In the genomic region with DNA sequence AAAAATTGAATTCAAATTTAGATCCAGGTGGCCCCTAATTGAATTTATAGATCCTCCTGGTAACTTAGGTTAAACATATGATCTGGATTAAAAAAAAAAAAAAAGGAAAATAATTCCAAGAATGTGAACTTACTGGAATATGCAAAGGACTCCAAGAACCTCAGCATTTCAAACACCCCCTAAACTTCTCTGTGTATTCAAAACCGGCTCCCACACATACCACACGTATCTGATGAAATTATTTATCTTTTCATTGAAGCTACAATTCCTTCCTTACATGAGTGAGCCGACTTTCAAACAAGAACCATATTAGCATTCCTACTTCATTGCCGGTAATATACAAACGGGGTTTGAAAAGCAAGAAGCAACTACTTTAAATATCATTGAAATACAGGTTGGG, we compare ENCODE assay signal across 20 cellular contexts.
A peak's percentile ranks its signal among the peaks of the same experiment; 100 is the strongest.
DNase-seq lines count a peak whose midpoint lies in the region; ATAC-seq and TF ChIP-seq lines count a peak whose summit lies in the region.
"Had no signal": no experiment of that assay in that cellular context is flagged by ENCODE, and none has a peak within 500 bp of the region (broad histone marks: within the 10 kb centered on the region; RNA-seq: fewer than 3 reads in every experiment).

No MANE protein-coding gene starts in this region.

- H3K4me3 ChIP-seq in choroid plexus epithelial cell (ENCODE audit: low read depth, low read length) (no peak overlapping the region), smooth muscle cell (no peak overlapping the region)
- no peak overlapping the region for H3K4me3 ChIP-seq in naive thymus-derived CD4-positive, alpha-beta T cell (ENCODE audit: low read length)
- H3K4me3 ChIP-seq: BLaER1, colonic mucosa, K562, psoas muscle, upper lobe of left lung had no signal

- peak overlapping the region; percentile 82 for H3K27ac Mint-ChIP-seq in HFFc6
- no peak overlapping the region for H3K27ac Mint-ChIP-seq in naive thymus-derived CD4-positive, alpha-beta T cell
- H3K27ac Mint-ChIP-seq: activated naive CD4-positive, alpha-beta T cell treated with anti-CD3 and anti-CD28 coated beads, Interleukin-2, amount 50 U/mL, for 24 hours; brain had no signal

- no peak overlapping the region for H3K9ac ChIP-seq in smooth muscle cell (ENCODE audit: low read depth)
- H3K9ac ChIP-seq: BLaER1 had no signal

- no peaks in the 10 kb centered on the region for H3K9me3 Mint-ChIP-seq in HFFc6
- peaks cover 0 to 5% (median 0%) of the 10 kb centered on the region in 11 donors for H3K9me3 Mint-ChIP-seq in naive thymus-derived CD4-positive, alpha-beta T cell
- H3K9me3 Mint-ChIP-seq: brain had no signal

- TF ChIP-seq CTCF in HFFc6 (IDR thresholded peaks at IDR 0.05): no peak
- no peak for TF ChIP-seq CTCF in choroid plexus epithelial cell (conservative IDR thresholded peaks at IDR 0.05; ENCODE audit: low read depth, low read length)
- TF ChIP-seq CTCF in smooth muscle cell (IDR thresholded peaks at IDR 0.05; ENCODE audit: borderline replicate concordance, insufficient read depth, poor library complexity, severe bottlenecking): no peak

- H3K27me3 Mint-ChIP-seq in HFFc6 (ENCODE audit: insufficient read depth): no peaks in the 10 kb centered on the region
- H3K27me3 Mint-ChIP-seq in naive thymus-derived CD4-positive, alpha-beta T cell: peaks cover 0 to 17% (median 12%) of the 10 kb centered on the region in 5 donors

- no peaks in the 10 kb centered on the region for H4K20me1 ChIP-seq in smooth muscle cell (ENCODE audit: low read depth)
- H4K20me1 ChIP-seq: BLaER1 had no signal

- H3K36me3 ChIP-seq in smooth muscle cell (ENCODE audit: low read depth): no peaks in the 10 kb centered on the region
- H3K36me3 ChIP-seq in naive thymus-derived CD4-positive, alpha-beta T cell (ENCODE audit: control insufficient read depth in 2 of 3, insufficient read depth in 3 of 3, low read length in 3 of 3): no peaks in the 10 kb centered on the region
- H3K36me3 ChIP-seq: BLaER1, colonic mucosa, upper lobe of left lung had no signal

- no peaks in the 10 kb centered on the region for H3F3A ChIP-seq in smooth muscle cell (ENCODE audit: low read depth)

- intact Hi-C loops in naive thymus-derived CD4-positive, alpha-beta T cell (cut with micrococcal nuclease): no loop called here

- H3K4me2 ChIP-seq in smooth muscle cell: peak overlapping the region; percentile 13
- H3K4me2 ChIP-seq: BLaER1 had no signal

- no peak overlapping the region for H2AFZ ChIP-seq in smooth muscle cell (ENCODE audit: low read depth)

- DNase-seq in HFFc6: peak; percentile 18
- peak; percentile 47 for DNase-seq in choroid plexus epithelial cell (ENCODE audit: low read depth)
- peak; percentile 66 for DNase-seq in kidney glomerular epithelial cell (lab: John Stamatoyannopoulos, UW)
- DNase-seq in smooth muscle cell (lab: John Stamatoyannopoulos, UW; ENCODE audit: unreplicated experiment): no peak
- DNase-seq in AG08396 (ENCODE audit: low spot score): no peak
- DNase-seq in naive thymus-derived CD4-positive, alpha-beta T cell: no peak
- no peak for DNase-seq in activated CD4-positive, alpha-beta T cell treated with anti-CD3 and anti-CD28 coated beads for 1 hour
- DNase-seq: activated CD4-positive, alpha-beta T cell treated with anti-CD3 and anti-CD28 coated beads for 48 hours; colonic mucosa; left cardiac atrium; NCI-H146; NCI-H2171; NCI-H69; psoas muscle; SHP77; upper lobe of left lung had no signal

- no peaks in the 10 kb centered on the region for H3K27me3 ChIP-seq in smooth muscle cell (ENCODE audit: low read depth)
- no peaks in the 10 kb centered on the region for H3K27me3 ChIP-seq in naive thymus-derived CD4-positive, alpha-beta T cell (ENCODE audit: control insufficient read depth in 2 of 2, insufficient read depth in 2 of 2, low read length in 2 of 2)
- H3K27me3 ChIP-seq: BLaER1, colonic mucosa, upper lobe of left lung had no signal

- peak overlapping the region; percentile 77 for H3K4me3 Mint-ChIP-seq in HFFc6
- H3K4me3 Mint-ChIP-seq in naive thymus-derived CD4-positive, alpha-beta T cell: no peak overlapping the region
- H3K4me3 Mint-ChIP-seq: activated naive CD4-positive, alpha-beta T cell treated with anti-CD3 and anti-CD28 coated beads, Interleukin-2, amount 50 U/mL, for 24 hours; brain had no signal

- no peaks in the 10 kb centered on the region for H3K4me1 ChIP-seq in smooth muscle cell (ENCODE audit: low read depth)
- H3K4me1 ChIP-seq in naive thymus-derived CD4-positive, alpha-beta T cell (ENCODE audit: control insufficient read depth in 2 of 2, insufficient read depth in 2 of 2, low read length in 2 of 2): no peaks in the 10 kb centered on the region
- H3K4me1 ChIP-seq: BLaER1, colonic mucosa, psoas muscle, upper lobe of left lung had no signal

- H3K36me3 Mint-ChIP-seq in HFFc6 (ENCODE audit: low read depth): peaks cover 5% of the 10 kb centered on the region; the same call in 1 of the 2 replicates
- H3K36me3 Mint-ChIP-seq in naive thymus-derived CD4-positive, alpha-beta T cell: no peaks in the 10 kb centered on the region
- H3K36me3 Mint-ChIP-seq: activated naive CD4-positive, alpha-beta T cell treated with anti-CD3 and anti-CD28 coated beads, Interleukin-2, amount 50 U/mL, for 24 hours; brain had no signal

- 84% methylated on average over 5 of the region's 5 CpGs for WGBS in smooth muscle cell (ENCODE audit: low lambda C conversion rate)

- H3K27ac ChIP-seq in smooth muscle cell (ENCODE audit: low read depth): peak overlapping the region; percentile 34
- H3K27ac ChIP-seq in naive thymus-derived CD4-positive, alpha-beta T cell (ENCODE audit: low read depth, low read length): no peak overlapping the region
- H3K27ac ChIP-seq: BLaER1, colonic mucosa, psoas muscle, upper lobe of left lung had no signal

- H3K4me1 Mint-ChIP-seq in HFFc6 (ENCODE audit: low read depth): peaks cover 68% of the 10 kb centered on the region
- no peaks in the 10 kb centered on the region for H3K4me1 Mint-ChIP-seq in naive thymus-derived CD4-positive, alpha-beta T cell
- H3K4me1 Mint-ChIP-seq: activated naive CD4-positive, alpha-beta T cell treated with anti-CD3 and anti-CD28 coated beads, Interleukin-2, amount 50 U/mL, for 24 hours had no signal

- no peak for ATAC-seq in naive thymus-derived CD4-positive, alpha-beta T cell
- ATAC-seq: K562, left cardiac atrium, psoas muscle had no signal

- POLR2A ChIA-PET in naive thymus-derived CD4-positive, alpha-beta T cell (lab: Charles Lee): no interaction called here

- no peaks in the 10 kb centered on the region for H3K9me3 ChIP-seq in smooth muscle cell (replicated peaks; ENCODE audit: low read depth)
- H3K9me3 ChIP-seq in naive thymus-derived CD4-positive, alpha-beta T cell (ENCODE audit: control insufficient read depth in 2 of 3, low read length in 3 of 3): no peaks in the 10 kb centered on the region
- H3K9me3 ChIP-seq: BLaER1, colonic mucosa, psoas muscle, upper lobe of left lung had no signal

- CTCF ChIA-PET in naive thymus-derived CD4-positive, alpha-beta T cell (lab: Charles Lee): no interaction called here

- no peaks in the 10 kb centered on the region for H3K79me2 ChIP-seq in smooth muscle cell (ENCODE audit: low read depth)

Comparison
In these comparisons a context has a peak if more than half of its experiments do, and no peak if none do; other contexts are left out.
1. DNase-seq: peak in HFFc6 (single experiment), choroid plexus epithelial cell (single experiment) and kidney glomerular epithelial cell (single experiment); none in smooth muscle cell (single experiment), AG08396 (single experiment), naive thymus-derived CD4-positive, alpha-beta T cell (0 of 9) and activated CD4-positive, alpha-beta T cell treated with anti-CD3 and anti-CD28 coated beads for 1 hour (single experiment).